ENCODE assay signal across 25 cellular contexts in genomic region chr9:95565982-95566381, GRCh38.
"Had no signal": no experiment of that assay in that cellular context is flagged by ENCODE, and none has a peak within 500 bp of the region (broad histone marks: within the 10 kb centered on the region; RNA-seq: fewer than 3 reads in every experiment).

No MANE protein-coding gene starts in this region.

- H2AFZ ChIP-seq: parathyroid adenoma had no signal

- H3K4me3 ChIP-seq: ovary, psoas muscle, right lobe of liver, sigmoid colon, stomach, thoracic aorta, thyroid gland, tibial nerve, upper lobe of left lung, vagina had no signal

- FAIRE-seq: small intestine, urothelium cell line had no signal

- H3K36me3 ChIP-seq: ovary, right lobe of liver, sigmoid colon, stomach, thoracic aorta, thyroid gland, tibial nerve, upper lobe of left lung, vagina had no signal

- H3K27me3 ChIP-seq: ovary, right lobe of liver, sigmoid colon, thyroid gland, tibial nerve, upper lobe of left lung, vagina had no signal

- H3K9me3 ChIP-seq: ovary, psoas muscle, right lobe of liver, sigmoid colon, stomach, thoracic aorta, thyroid gland, tibial nerve, upper lobe of left lung, vagina had no signal

- DNase-seq: naive thymus-derived CD8-positive, alpha-beta T cell; nephron progenitor cell; occipital lobe; ovary; posterior cingulate gyrus; psoas muscle; right cardiac atrium; right lobe of liver; sigmoid colon; small intestine; stimulated activated CD4-positive, alpha-beta T cell treated with anti-CD3 and anti-CD28 coated beads, Interleukin-15, amount 100 ng/mL, for 24 hours; stimulated activated CD4-positive, alpha-beta T cell treated with anti-CD3 and anti-CD28 coated beads, Interleukin-2, amount 100 ng/mL, for 24 hours; stimulated activated CD4-positive, alpha-beta T cell treated with anti-CD3 and anti-CD28 coated beads, Interleukin-2, amount 100 ng/mL, for 48 hours; stimulated activated CD4-positive, alpha-beta T cell treated with anti-CD3 and anti-CD28 coated beads, Interleukin-4, amount 100 ng/mL, for 24 hours; stimulated activated naive B cell treated with anti-CD40 and anti-IgM and Interleukin-4, amounts not matched to agents 10 μg/mL and 1 μg/mL and 100 μg/mL, for 72 hours; stimulated activated naive CD4-positive, alpha-beta T cell treated with Interleukin-2 at 50 U/mL for 16 hours; stomach; thyroid gland; trophoblast cell; upper lobe of left lung had no signal

- H3K4me1 ChIP-seq: parathyroid adenoma, psoas muscle, right lobe of liver, sigmoid colon, thyroid gland had no signal

- H3K9ac ChIP-seq: parathyroid adenoma had no signal

- H3K27ac ChIP-seq: ovary, parathyroid adenoma, psoas muscle, right lobe of liver, sigmoid colon, stomach, thoracic aorta, thyroid gland, tibial nerve, upper lobe of left lung, vagina had no signal
